14 cellular contexts compared by ENCODE assay signal in the genomic region with DNA sequence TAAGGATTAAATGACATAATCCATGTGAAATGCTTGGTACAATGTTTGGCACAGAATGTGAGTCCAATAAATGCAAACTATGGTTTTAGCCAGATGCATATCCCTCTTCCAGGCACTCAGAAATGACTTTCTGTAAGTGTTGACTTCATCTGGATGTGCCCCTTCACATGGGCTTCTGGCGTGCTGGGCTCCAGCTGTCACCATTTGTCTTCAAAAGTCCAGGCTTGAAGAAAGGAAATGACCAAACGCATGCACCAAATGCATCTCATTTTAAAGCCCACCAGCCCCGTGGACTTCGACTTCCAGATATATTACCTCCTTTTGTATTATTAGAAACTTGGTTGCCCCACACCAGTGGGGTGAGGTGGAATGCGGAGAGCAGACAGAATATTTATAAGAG.
"Had no signal": no experiment of that assay in that cellular context is flagged by ENCODE, and none has a peak within 500 bp of the region (broad histone marks: within the 10 kb centered on the region; RNA-seq: fewer than 3 reads in every experiment).

No MANE protein-coding gene starts in this region.

- H3K4me3 Mint-ChIP-seq: activated naive CD8-positive, alpha-beta T cell; endodermal cell; T-helper 2 cell treated with Interferon-gamma antibody and Interleukin-4, amounts not matched to agents 5 μg/mL and 100 μg/mL, for 36 hours had no signal

- H3K36me3 ChIP-seq: breast epithelium, tibial nerve had no signal

- H3K4me3 ChIP-seq: breast epithelium, tibial nerve had no signal

- H3K27ac ChIP-seq: breast epithelium, tibial nerve had no signal

- ATAC-seq: left ventricle myocardium superior; naive thymus-derived CD8-positive, alpha-beta T cell had no signal

- H3K9me3 ChIP-seq: breast epithelium had no signal

- H3K27ac Mint-ChIP-seq: endodermal cell; T-helper 2 cell treated with Interferon-gamma antibody and Interleukin-4, amounts not matched to agents 5 μg/mL and 100 μg/mL, for 36 hours had no signal

- H3K9me3 Mint-ChIP-seq: naive thymus-derived CD8-positive, alpha-beta T cell; stimulated activated effector memory CD8-positive, alpha-beta T cell treated with anti-CD3 and anti-CD28 coated beads, Interleukin-12 subunit alpha, Interleukin-12 subunit beta, amount 100 ng/mL, for 72 hours had no signal

- H3K4me1 ChIP-seq: breast epithelium, tibial nerve had no signal

- H3K4me1 Mint-ChIP-seq: endodermal cell had no signal

- DNase-seq: activated CD4-positive, alpha-beta T cell treated with anti-CD3 and anti-CD28 coated beads, Interleukin-2, amount 50 U/mL, for 48 hours; anterior cingulate cortex; dermis blood vessel endothelial cell; endodermal cell; erythroblast; left ventricle myocardium superior; naive thymus-derived CD8-positive, alpha-beta T cell; posterior cingulate gyrus; small intestine had no signal

- H3K27me3 Mint-ChIP-seq: activated naive CD8-positive, alpha-beta T cell had no signal

- H3K27me3 ChIP-seq: tibial nerve had no signal
